9 cellular contexts compared by ENCODE assay signal in the genomic region with DNA sequence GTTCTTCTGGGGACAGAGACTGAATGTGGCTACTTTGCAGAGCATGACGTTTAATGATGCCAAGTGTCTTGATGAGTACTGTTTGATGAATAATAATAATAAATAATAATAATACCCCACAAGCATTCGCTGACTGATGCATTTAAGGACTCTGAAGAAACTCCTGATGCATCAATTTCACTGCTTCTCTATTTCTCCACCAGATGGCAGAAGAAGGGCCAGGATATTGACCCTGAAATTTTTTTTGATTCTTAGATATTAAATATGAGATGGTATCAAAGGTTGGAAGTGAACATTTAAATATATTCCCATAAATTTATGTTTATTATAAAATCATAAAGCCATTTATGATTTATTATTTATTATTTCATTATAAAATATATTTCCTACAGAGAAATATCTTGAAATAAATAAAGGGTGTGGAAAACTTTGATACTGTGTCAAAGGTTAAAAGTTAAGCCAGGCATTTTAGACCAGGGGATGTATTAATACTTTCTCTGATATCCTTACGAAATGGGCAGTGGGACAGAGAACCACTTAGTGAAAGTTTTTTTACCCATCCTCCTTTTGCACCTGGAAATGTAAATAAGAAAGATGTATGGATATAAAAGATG.
DNase-seq lines count a peak whose midpoint lies in the region; ATAC-seq and TF ChIP-seq lines count a peak whose summit lies in the region.
"Had no signal": no experiment of that assay in that cellular context is flagged by ENCODE, and none has a peak within 500 bp of the region (broad histone marks: within the 10 kb centered on the region; RNA-seq: fewer than 3 reads in every experiment).

No MANE protein-coding gene starts in this region.

- no peak overlapping the region for H3K27ac ChIP-seq in RWPE2 (ENCODE audit: poor library complexity, severe bottlenecking)

- peak; percentile 31 for TF ChIP-seq CTCF in GM20000 (IDR thresholded peaks at IDR 0.05; ENCODE audit: extremely low read depth, missing control alignments)
- peak; percentile 84 for TF ChIP-seq CTCF in RWPE2 (IDR thresholded peaks at IDR 0.05; ENCODE audit: poor library complexity, severe bottlenecking)

- H3K4me3 ChIP-seq in RWPE2 (ENCODE audit: severe bottlenecking): no peak overlapping the region

- H3K27ac Mint-ChIP-seq in stimulated activated effector memory CD8-positive, alpha-beta T cell treated with anti-CD3 and anti-CD28 coated beads, Interleukin-12 subunit alpha, Interleukin-12 subunit beta, amount 100 ng/mL, for 72 hours: no peak overlapping the region
- H3K27ac Mint-ChIP-seq: dendritic cell treated with granulocyte-macrophage colony-stimulating factor and Interleukin-4, amounts not matched to agents 40 ng/mL and 50 ng/mL, for 4 days had no signal

- ATAC-seq in RWPE2 (ENCODE audit: low read depth): no peak
- ATAC-seq in GM21526 (IDR thresholded peaks at IDR 0.05; ENCODE audit: low FRiP score, unreplicated experiment): no peak
- ATAC-seq in GM19395 (IDR thresholded peaks at IDR 0.05; ENCODE audit: unreplicated experiment): no peak
- ATAC-seq in stimulated activated effector memory CD8-positive, alpha-beta T cell treated with anti-CD3 and anti-CD28 coated beads, Interleukin-12 subunit alpha, Interleukin-12 subunit beta, amount 100 ng/mL, for 72 hours: no peak

- H3K4me1 Mint-ChIP-seq in stimulated activated effector memory CD8-positive, alpha-beta T cell treated with anti-CD3 and anti-CD28 coated beads, Interleukin-12 subunit alpha, Interleukin-12 subunit beta, amount 100 ng/mL, for 72 hours: peaks cover 4% of the 10 kb centered on the region

- no peaks in the 10 kb centered on the region for H3K4me1 ChIP-seq in RWPE2 (ENCODE audit: insufficient read depth, poor library complexity, severe bottlenecking)

- H3K36me3 ChIP-seq in RWPE2 (ENCODE audit: low read depth): no peaks in the 10 kb centered on the region

- no peaks in the 10 kb centered on the region for H3K9me3 Mint-ChIP-seq in stimulated activated effector memory CD8-positive, alpha-beta T cell treated with anti-CD3 and anti-CD28 coated beads, Interleukin-12 subunit alpha, Interleukin-12 subunit beta, amount 100 ng/mL, for 72 hours
- H3K9me3 Mint-ChIP-seq: dendritic cell treated with granulocyte-macrophage colony-stimulating factor and Interleukin-4, amounts not matched to agents 40 ng/mL and 50 ng/mL, for 4 days had no signal

- H3K36me3 Mint-ChIP-seq in stimulated activated effector memory CD8-positive, alpha-beta T cell treated with anti-CD3 and anti-CD28 coated beads, Interleukin-12 subunit alpha, Interleukin-12 subunit beta, amount 100 ng/mL, for 72 hours: no peaks in the 10 kb centered on the region

- H3K4me3 Mint-ChIP-seq in stimulated activated effector memory CD8-positive, alpha-beta T cell treated with anti-CD3 and anti-CD28 coated beads, Interleukin-12 subunit alpha, Interleukin-12 subunit beta, amount 100 ng/mL, for 72 hours: no peak overlapping the region
- H3K4me3 Mint-ChIP-seq: dendritic cell treated with granulocyte-macrophage colony-stimulating factor and Interleukin-4, amounts not matched to agents 40 ng/mL and 50 ng/mL, for 4 days had no signal

- no peaks in the 10 kb centered on the region for H3K9me3 ChIP-seq in RWPE2 (ENCODE audit: severe bottlenecking)

- no peaks in the 10 kb centered on the region for H3K27me3 ChIP-seq in RWPE2 (ENCODE audit: insufficient read depth, poor library complexity, severe bottlenecking)

- DNase-seq in AML-193 (lab: John Stamatoyannopoulos, UW): peak; percentile 26 to 35
- peak; percentile 17 for DNase-seq in GM20000 (ENCODE audit: low spot score)
- DNase-seq in RWPE2 (ENCODE audit: low spot score): no peak
- DNase-seq in foreskin melanocyte: peak; percentile 18
- DNase-seq in superior temporal gyrus (ENCODE audit: extremely low spot score): peak; percentile 83
- no peak for DNase-seq in stimulated activated effector memory CD8-positive, alpha-beta T cell treated with anti-CD3 and anti-CD28 coated beads, Interleukin-12 subunit alpha, Interleukin-12 subunit beta, amount 100 ng/mL, for 72 hours (ENCODE audit: low spot score in 2 of 2)

Comparison
In these comparisons a context has a peak if more than half of its experiments do, and no peak if none do; other contexts are left out.
1. DNase-seq: peak in AML-193 (2 of 2), GM20000 (single experiment), foreskin melanocyte (single experiment) and superior temporal gyrus (single experiment); none in RWPE2 (single experiment) and stimulated activated effector memory CD8-positive, alpha-beta T cell treated with anti-CD3 and anti-CD28 coated beads, Interleukin-12 subunit alpha, Interleukin-12 subunit beta, amount 100 ng/mL, for 72 hours (0 of 2).